In genomic region chr14:22177870-22178269, GRCh38 we compare ENCODE assay signal across 13 cellular contexts.
DNase-seq lines count a peak whose midpoint lies in the region; ATAC-seq, FAIRE-seq and TF ChIP-seq lines count a peak whose summit lies in the region.
"Had no signal": no experiment of that assay in that cellular context is flagged by ENCODE, and none has a peak within 500 bp of the region (broad histone marks: within the 10 kb centered on the region; RNA-seq: fewer than 3 reads in every experiment).

No MANE protein-coding gene starts in this region.

- H3K79me2 ChIP-seq in astrocyte (ENCODE audit: insufficient read depth, low read length) = no peaks in the 10 kb centered on the region
- H3K79me2 ChIP-seq in hepatocyte = no peaks in the 10 kb centered on the region

- H3K27me3 Mint-ChIP-seq in astrocyte (ENCODE audit: low read depth, unreplicated experiment) = no peaks in the 10 kb centered on the region

- H4K20me1 ChIP-seq in BLaER1 (no peaks in the 10 kb centered on the region), astrocyte (ENCODE audit: insufficient read depth, low read length) (no peaks in the 10 kb centered on the region), hepatocyte (ENCODE audit: insufficient read depth, poor library complexity, severe bottlenecking) (no peaks in the 10 kb centered on the region)

- no peak overlapping the region for H3K9ac ChIP-seq in BLaER1
- no peak overlapping the region for H3K9ac ChIP-seq in astrocyte (ENCODE audit: low read length)

- FAIRE-seq in astrocyte (lab: Jason Lieb, UNC) = no peak
- FAIRE-seq: G401.6, keratinocyte had no signal

- no peak overlapping the region for H3K27ac ChIP-seq in BLaER1
- H3K27ac ChIP-seq in astrocyte (ENCODE audit: low read depth, low read length) = no peak overlapping the region
- no peak overlapping the region for H3K27ac ChIP-seq in hepatocyte
- no peak overlapping the region for H3K27ac ChIP-seq in stomach

- no peaks in the 10 kb centered on the region for H3K9me3 ChIP-seq in BLaER1
- no peaks in the 10 kb centered on the region for H3K9me3 ChIP-seq in astrocyte (ENCODE audit: insufficient read depth, low read depth, low read length)
- no peaks in the 10 kb centered on the region for H3K9me3 ChIP-seq in hepatocyte (ENCODE audit: low read depth)
- H3K9me3 ChIP-seq in stomach = no peaks in the 10 kb centered on the region
- H3K9me3 ChIP-seq: BE2C had no signal

- H3K4me2 ChIP-seq in BLaER1 (peak overlapping the region; percentile 45), astrocyte (ENCODE audit: low read length) (no peak overlapping the region), hepatocyte (no peak overlapping the region)

- H3K36me3 Mint-ChIP-seq in astrocyte (ENCODE audit: low read depth, unreplicated experiment) = no peaks in the 10 kb centered on the region
- H3K36me3 Mint-ChIP-seq: naive B cell had no signal

- DNase-seq in KBM-7 (peak; percentile 68), astrocyte (ENCODE audit: low read depth) (peak; percentile 13), hepatocyte (ENCODE audit: low spot score) (no peak), germinal center (ENCODE audit: low spot score) (no peak), stomach (no peak)
- DNase-seq in effector CD4-positive, alpha-beta T cell = no peak
- DNase-seq: BE2C, naive B cell, NCI-H1105 treated with DMSO at 0.1 percent for 48 hours had no signal

- no peak for TF ChIP-seq EP300 in stomach (IDR thresholded peaks at IDR 0.05)

- H3K4me1 Mint-ChIP-seq in astrocyte (ENCODE audit: low read depth, unreplicated experiment) = peaks cover 23% of the 10 kb centered on the region

- H3K27ac Mint-ChIP-seq in astrocyte (ENCODE audit: unreplicated experiment) = peak overlapping the region; percentile 59
- H3K27ac Mint-ChIP-seq: naive B cell had no signal

- intact Hi-C loops in stomach (cut with DNase I; ENCODE audit: low total_unique reads) = no loop called here

- no peaks in the 10 kb centered on the region for H3K9me2 ChIP-seq in hepatocyte (replicated peaks; ENCODE audit: insufficient read depth)

- H3K4me3 ChIP-seq in BLaER1 (no peak overlapping the region), astrocyte (ENCODE audit: insufficient read depth, low read depth, low read length) (no peak overlapping the region), hepatocyte (no peak overlapping the region), stomach (no peak overlapping the region)

- no peak overlapping the region for H2AFZ ChIP-seq in astrocyte (ENCODE audit: low read depth, low read length)
- no peak overlapping the region for H2AFZ ChIP-seq in hepatocyte

- H3K4me3 Mint-ChIP-seq in astrocyte (ENCODE audit: unreplicated experiment) = no peak overlapping the region
- H3K4me3 Mint-ChIP-seq: naive B cell had no signal

- H3K27me3 ChIP-seq in BLaER1 (no peaks in the 10 kb centered on the region), astrocyte (ENCODE audit: insufficient read depth, low read length) (no peaks in the 10 kb centered on the region), hepatocyte (no peaks in the 10 kb centered on the region), stomach (no peaks in the 10 kb centered on the region)
- H3K27me3 ChIP-seq: BE2C had no signal

- H3K4me1 ChIP-seq in BLaER1 = peaks cover 18% of the 10 kb centered on the region
- H3K4me1 ChIP-seq in astrocyte (ENCODE audit: insufficient read depth, low read length) = no peaks in the 10 kb centered on the region
- peaks cover 21% of the 10 kb centered on the region for H3K4me1 ChIP-seq in hepatocyte (ENCODE audit: insufficient read depth)
- H3K4me1 ChIP-seq in stomach = no peaks in the 10 kb centered on the region
- H3K4me1 ChIP-seq: BE2C had no signal

- in situ Hi-C loops in KBM-7 (cut with MboI; ENCODE audit: low pct_unique_long_range_greater_than_20kb, low sequenced_read_pairs) = no loop called here

- peak; percentile 41 for ATAC-seq in GM18861 (IDR thresholded peaks at IDR 0.05; ENCODE audit: unreplicated experiment)

- TF ChIP-seq POLR2A in stomach (IDR thresholded peaks at IDR 0.05) = no peak

- no peaks in the 10 kb centered on the region for H3K9me3 Mint-ChIP-seq in astrocyte (ENCODE audit: unreplicated experiment)
- H3K9me3 Mint-ChIP-seq: naive B cell had no signal

- 91% methylated on average over 4 of the region's 4 CpGs for WGBS in hepatocyte (ENCODE audit: low lambda C conversion rate, missing lambda C conversion rate)
- 68 to 80% (median 76%) methylated on average over 4 of the region's 4 CpGs for WGBS in stomach, 5 donors

- no peak for TF ChIP-seq CTCF in astrocyte (IDR thresholded peaks at IDR 0.05; ENCODE audit: insufficient read depth, low read depth, low read length)
- TF ChIP-seq CTCF in hepatocyte (IDR thresholded peaks at IDR 0.05; ENCODE audit: poor library complexity) = no peak
- TF ChIP-seq CTCF in stomach (IDR thresholded peaks at IDR 0.05) = no peak

- H3K36me3 ChIP-seq in BLaER1 (no peaks in the 10 kb centered on the region), astrocyte (ENCODE audit: insufficient read depth, low read length) (no peaks in the 10 kb centered on the region), hepatocyte (replicated peaks; ENCODE audit: insufficient read depth, low read depth) (no peaks in the 10 kb centered on the region), stomach (no peaks in the 10 kb centered on the region)
- H3K36me3 ChIP-seq: BE2C had no signal

Comparison
In these comparisons a context has a peak if more than half of its experiments do, and no peak if none do; other contexts are left out.
1. DNase-seq: peak in KBM-7 (single experiment) and astrocyte (single experiment); none in hepatocyte (single experiment), germinal center (single experiment), effector CD4-positive, alpha-beta T cell (single experiment) and stomach (single experiment).